Comparison of ENCODE assay signal across 8 cellular contexts in the genomic region with DNA sequence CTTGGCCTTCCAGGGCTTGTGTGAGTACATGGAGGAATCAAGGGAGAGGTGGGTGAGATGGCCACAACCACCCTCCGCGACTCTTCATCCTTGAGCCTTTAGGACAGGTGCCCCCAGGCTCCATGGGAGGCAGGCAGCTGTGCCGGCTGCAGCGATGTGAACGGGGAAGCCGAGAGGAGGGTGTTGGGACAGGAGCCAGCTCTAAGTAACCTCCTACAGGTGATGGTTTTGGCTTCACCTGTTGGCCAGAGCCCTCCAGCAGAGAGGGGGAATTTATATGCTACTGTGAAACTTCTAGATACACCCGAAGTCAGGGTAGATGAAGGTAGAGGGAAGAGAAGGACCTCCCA.
DNase-seq lines count a peak whose midpoint lies in the region; ATAC-seq and TF ChIP-seq lines count a peak whose summit lies in the region.

No MANE protein-coding gene starts in this region.

- peaks cover 3% of the 10 kb centered on the region for H3K9me3 Mint-ChIP-seq in activated CD8-positive, alpha-beta memory T cell treated with anti-CD3 and anti-CD28 coated beads, Interleukin-2, amount 10 ng/mL, durations not matched to agents 7 days and 5 days (ENCODE audit: low read depth)
- H3K9me3 Mint-ChIP-seq in activated B cell treated with CpG ODN at 0.5 μM for 24 hours, result peaks cover 2% of the 10 kb centered on the region

- peaks cover 3% of the 10 kb centered on the region for H3K27me3 Mint-ChIP-seq in activated CD8-positive, alpha-beta memory T cell treated with anti-CD3 and anti-CD28 coated beads, Interleukin-2, amount 10 ng/mL, durations not matched to agents 7 days and 5 days
- H3K27me3 Mint-ChIP-seq in activated B cell treated with CpG ODN at 0.5 μM for 24 hours, result no peaks in the 10 kb centered on the region

- H3K27ac ChIP-seq in foreskin keratinocyte (peak overlapping the region; percentile 97), suprapubic skin (peak overlapping the region; percentile 66), ovary (no peak overlapping the region)

- TF ChIP-seq CTCF in activated B cell treated with CpG ODN at 0.5 μM for 24 hours (IDR thresholded peaks at IDR 0.05), result no peak
- TF ChIP-seq CTCF in foreskin keratinocyte (conservative IDR thresholded peaks at IDR 0.05), result no peak
- TF ChIP-seq CTCF in suprapubic skin (IDR thresholded peaks at IDR 0.05), result no peak
- TF ChIP-seq CTCF in ovary (IDR thresholded peaks at IDR 0.05), result no peak

- no peaks in the 10 kb centered on the region for H3K36me3 ChIP-seq in suprapubic skin
- H3K36me3 ChIP-seq in ovary, result no peaks in the 10 kb centered on the region

- TF ChIP-seq POLR2A in suprapubic skin (IDR thresholded peaks at IDR 0.05), result no peak
- TF ChIP-seq POLR2A in ovary (IDR thresholded peaks at IDR 0.05), result no peak

- no peak overlapping the region for H3K4me3 Mint-ChIP-seq in activated CD8-positive, alpha-beta memory T cell treated with anti-CD3 and anti-CD28 coated beads, Interleukin-2, amount 10 ng/mL, durations not matched to agents 7 days and 5 days
- no peak overlapping the region for H3K4me3 Mint-ChIP-seq in activated B cell treated with CpG ODN at 0.5 μM for 24 hours

- POLR2A ChIA-PET in activated B cell treated with CpG ODN at 0.5 μM for 24 hours (lab: Charles Lee), result interaction anchor here (1.0 to 1.2 kb wide), 2 partner anchors 10 to 132 kb away, joined by 3 to 4 read pairs; partner anchors contain the start of gene HIF1A

- peaks cover 17% of the 10 kb centered on the region for H3K36me3 Mint-ChIP-seq in activated CD8-positive, alpha-beta memory T cell treated with anti-CD3 and anti-CD28 coated beads, Interleukin-2, amount 10 ng/mL, durations not matched to agents 7 days and 5 days
- no peaks in the 10 kb centered on the region for H3K36me3 Mint-ChIP-seq in activated B cell treated with CpG ODN at 0.5 μM for 24 hours (ENCODE audit: low read depth)

- H3K4me3 ChIP-seq in suprapubic skin (no peak overlapping the region), ovary (no peak overlapping the region)

- WGBS in suprapubic skin, result 86% methylated on average over 7 of the region's 7 CpGs
- 86 to 92% (median 88%) methylated on average over 7 of the region's 7 CpGs for WGBS in ovary, 3 donors

- no peaks in the 10 kb centered on the region for H3K9me3 ChIP-seq in suprapubic skin
- no peaks in the 10 kb centered on the region for H3K9me3 ChIP-seq in ovary

- CTCF ChIA-PET in activated CD8-positive, alpha-beta memory T cell treated with anti-CD3 and anti-CD28 coated beads, Interleukin-2, amount 10 ng/mL, durations not matched to agents 7 days and 5 days (lab: Charles Lee), result interaction anchor here (0.7 to 1.2 kb wide), 3 partner anchors 10 to 156 kb away, joined by 3 to 4 read pairs (median 3); no protein-coding TSS in a partner anchor
- CTCF ChIA-PET in activated B cell treated with CpG ODN at 0.5 μM for 24 hours (lab: Charles Lee), result no interaction called here

- H3K27ac Mint-ChIP-seq in activated CD8-positive, alpha-beta memory T cell treated with anti-CD3 and anti-CD28 coated beads, Interleukin-2, amount 10 ng/mL, durations not matched to agents 7 days and 5 days, result peak overlapping the region; percentile 64
- H3K27ac Mint-ChIP-seq in activated B cell treated with CpG ODN at 0.5 μM for 24 hours, result peak overlapping the region; percentile 22

- H3K27me3 ChIP-seq in foreskin keratinocyte (no peaks in the 10 kb centered on the region), suprapubic skin (no peaks in the 10 kb centered on the region), ovary (no peaks in the 10 kb centered on the region)

- peaks cover 57% of the 10 kb centered on the region for H3K4me1 Mint-ChIP-seq in activated CD8-positive, alpha-beta memory T cell treated with anti-CD3 and anti-CD28 coated beads, Interleukin-2, amount 10 ng/mL, durations not matched to agents 7 days and 5 days
- H3K4me1 Mint-ChIP-seq in activated B cell treated with CpG ODN at 0.5 μM for 24 hours, result peaks cover 30% of the 10 kb centered on the region

- no peak for DNase-seq in activated CD8-positive, alpha-beta memory T cell treated with anti-CD3 and anti-CD28 coated beads, Interleukin-2, amount 10 ng/mL, durations not matched to agents 7 days and 5 days
- DNase-seq in activated CD8-positive, alpha-beta memory T cell treated with anti-CD3 and anti-CD28 coated beads for 24 hours, result no peak
- DNase-seq in activated B cell treated with CpG ODN at 0.5 μM for 24 hours (no peak), foreskin keratinocyte (no peak), suprapubic skin (ENCODE audit: low spot score in 2 of 2) (no peak), NCI-H524 (lab: John Stamatoyannopoulos, UW) (no peak), ovary (no peak)

- H3K4me1 ChIP-seq in foreskin keratinocyte (peaks cover 53% of the 10 kb centered on the region), suprapubic skin (peaks cover 56% of the 10 kb centered on the region), ovary (ENCODE audit: insufficient read depth) (peaks cover 14% of the 10 kb centered on the region)

- no peak for TF ChIP-seq EP300 in suprapubic skin (IDR thresholded peaks at IDR 0.05)
- TF ChIP-seq EP300 in ovary (IDR thresholded peaks at IDR 0.05), result no peak

- intact Hi-C loops in activated B cell treated with CpG ODN at 0.5 μM for 24 hours (cut with micrococcal nuclease) (no loop called here), ovary (cut with DNase I) (no loop called here)

- ATAC-seq in activated CD8-positive, alpha-beta memory T cell treated with anti-CD3 and anti-CD28 coated beads, Interleukin-2, amount 10 ng/mL, durations not matched to agents 7 days and 5 days, result no peak
- ATAC-seq in activated B cell treated with CpG ODN at 0.5 μM for 24 hours (ENCODE audit: low read depth) (no peak), foreskin keratinocyte (peak; percentile 1), HG03139 (IDR thresholded peaks at IDR 0.05; ENCODE audit: unreplicated experiment) (no peak)

Comparison
In these comparisons a context has a peak if more than half of its experiments do, and no peak if none do; other contexts are left out.
1. H3K27ac ChIP-seq: peak in foreskin keratinocyte (single experiment) and suprapubic skin (single experiment); none in ovary (0 of 2).